14 cellular contexts compared by ENCODE assay signal in the genomic region with DNA sequence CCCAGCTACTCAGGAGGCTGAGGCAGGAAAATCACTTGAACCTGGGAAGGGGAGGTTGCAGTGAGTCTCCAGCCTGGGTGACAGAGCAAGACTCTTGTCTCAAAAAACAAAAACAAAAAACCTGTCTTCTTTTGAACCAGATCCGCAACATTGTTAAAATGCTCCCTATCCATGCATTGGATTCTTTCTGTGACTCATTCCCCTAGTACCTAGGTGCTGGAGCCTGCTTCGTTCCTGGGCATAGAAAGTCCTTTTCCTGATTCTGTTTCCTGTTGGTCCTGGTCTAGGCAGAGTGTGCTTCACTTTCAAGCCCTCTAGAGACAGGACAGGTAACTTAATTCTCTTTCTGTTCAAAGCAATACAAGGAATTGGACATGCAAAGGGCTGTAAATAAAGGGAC. TPM values are rescaled to one million over a fixed set of nuclear protein-coding genes. Genes with fewer than 3 reads are reported as not detected.
DNase-seq lines count a peak whose midpoint lies in the region; TF ChIP-seq lines count a peak whose summit lies in the region.
"Had no signal": no experiment of that assay in that cellular context is flagged by ENCODE, and none has a peak within 500 bp of the region (broad histone marks: within the 10 kb centered on the region; RNA-seq: fewer than 3 reads in every experiment).

No MANE protein-coding gene starts in this region.

- peaks cover 54% of the 10 kb centered on the region for H3K4me1 ChIP-seq in PC-9 (replicated peaks; ENCODE audit: insufficient read depth)
- peaks cover 6% of the 10 kb centered on the region for H3K4me1 ChIP-seq in osteoblast (ENCODE audit: insufficient read depth, low read length)

- H3K4me3 Mint-ChIP-seq in immature natural killer cell (no peak overlapping the region), progenitor cell of endocrine pancreas (ENCODE audit: low read depth) (no peak overlapping the region)
- H3K4me3 Mint-ChIP-seq: activated CD4-positive, alpha-beta T cell treated with anti-CD3 and anti-CD28 coated beads for 36 hours; B cell had no signal

- H3K9me3 Mint-ChIP-seq in immature natural killer cell (no peaks in the 10 kb centered on the region), progenitor cell of endocrine pancreas (ENCODE audit: low read depth) (no peaks in the 10 kb centered on the region)

- peak overlapping the region; percentile 65 for H3K4me2 ChIP-seq in PC-9
- no peak overlapping the region for H3K4me2 ChIP-seq in osteoblast (ENCODE audit: insufficient read depth, low read length)

- H3K36me3 ChIP-seq in PC-9 (ENCODE audit: low read depth): no peaks in the 10 kb centered on the region
- no peaks in the 10 kb centered on the region for H3K36me3 ChIP-seq in osteoblast (ENCODE audit: insufficient read depth, low read length)
- H3K36me3 ChIP-seq: thoracic aorta had no signal

- H3K27ac ChIP-seq in PC-9: peak overlapping the region; percentile 73
- H3K27ac ChIP-seq in epithelial cell of prostate: peak overlapping the region; percentile 48
- no peak overlapping the region for H3K27ac ChIP-seq in osteoblast (ENCODE audit: low read depth, low read length)
- H3K27ac ChIP-seq: psoas muscle, thoracic aorta had no signal

- H3K36me3 Mint-ChIP-seq in immature natural killer cell: peaks cover 0 to 3% (median 0%) of the 10 kb centered on the region in 3 donors
- H3K36me3 Mint-ChIP-seq in progenitor cell of endocrine pancreas (ENCODE audit: insufficient read depth): peaks cover 4% of the 10 kb centered on the region

- H3K4me1 Mint-ChIP-seq in immature natural killer cell (peaks cover 5% of the 10 kb centered on the region in 2 donors), progenitor cell of endocrine pancreas (ENCODE audit: low read depth) (peaks cover 17% of the 10 kb centered on the region)

- H3K27me3 Mint-ChIP-seq in immature natural killer cell (ENCODE audit: low read depth in 3 of 3) (peaks cover 3 to 11% (median 7%) of the 10 kb centered on the region in 3 donors), progenitor cell of endocrine pancreas (no peaks in the 10 kb centered on the region)
- H3K27me3 Mint-ChIP-seq: B cell had no signal

- TF ChIP-seq CTCF in PC-9 (conservative IDR thresholded peaks at IDR 0.05) (no peak; the same call in 1 of the 2 replicates), osteoblast (IDR thresholded peaks at IDR 0.05; ENCODE audit: extremely low read depth, low read depth, low read length) (no peak), progenitor cell of endocrine pancreas (IDR thresholded peaks at IDR 0.05; ENCODE audit: unreplicated experiment) (no peak)

- H3K27ac Mint-ChIP-seq in immature natural killer cell (no peak overlapping the region), progenitor cell of endocrine pancreas (no peak overlapping the region)
- H3K27ac Mint-ChIP-seq: activated CD4-positive, alpha-beta T cell treated with anti-CD3 and anti-CD28 coated beads for 36 hours; B cell had no signal

- intact Hi-C loops in PC-9 (cut with micrococcal nuclease; ENCODE audit: unreplicated experiment): no loop called here

- CTCF ChIA-PET in PC-9 (lab: Charles Lee): no interaction called here

- H3K79me2 ChIP-seq in PC-9 (ENCODE audit: low read depth) (peaks cover 96% of the 10 kb centered on the region), osteoblast (ENCODE audit: insufficient read depth, low read length) (peaks cover 92% of the 10 kb centered on the region)

- DNase-seq in HPDE6-E6E7 (ENCODE audit: extremely low spot score) (peak; percentile 49), PC-9 (peak; percentile 69 to 91), epithelial cell of prostate (ENCODE audit: low read depth, low spot score) (peak; percentile 26), osteoblast (ENCODE audit: insufficient read length, low spot score, missing footprints) (peak; percentile 52), immature natural killer cell (no peak), cerebellar cortex (ENCODE audit: low spot score) (no peak), progenitor cell of endocrine pancreas (ENCODE audit: low spot score, unreplicated experiment) (no peak), NCI-H1048 (lab: John Stamatoyannopoulos, UW) (no peak)
- DNase-seq: activated CD4-positive, alpha-beta T cell treated with anti-CD3 and anti-CD28 coated beads for 36 hours; NCI-H1436 treated with DMSO at 0.1 percent for 48 hours; psoas muscle; T-helper 2 cell had no signal

- H3K9me2 ChIP-seq in PC-9 (ENCODE audit: insufficient read depth): no peaks in the 10 kb centered on the region

- POLR2A ChIA-PET in PC-9 (lab: Charles Lee; ENCODE audit: unreplicated experiment): no interaction called here

- no peaks in the 10 kb centered on the region for H3K27me3 ChIP-seq in PC-9 (ENCODE audit: insufficient read depth, low read depth)
- H3K27me3 ChIP-seq in osteoblast (ENCODE audit: insufficient read depth, low read length): no peaks in the 10 kb centered on the region

- H3K9me3 ChIP-seq in PC-9 (ENCODE audit: insufficient read depth, low read depth) (no peaks in the 10 kb centered on the region), osteoblast (ENCODE audit: low read depth, low read length) (no peaks in the 10 kb centered on the region)
- H3K9me3 ChIP-seq: psoas muscle, thoracic aorta had no signal

- BruUV-seq in PC-9 (replicated peaks; lab: Mats Ljungman, UMichigan): no TSS peak

- H4K20me1 ChIP-seq in PC-9 (ENCODE audit: insufficient read depth): peaks cover 18% of the 10 kb centered on the region
- H4K20me1 ChIP-seq in osteoblast (ENCODE audit: insufficient read depth, low read length): peaks cover 52% of the 10 kb centered on the region

- peaks cover 46% of the 10 kb centered on the region for H3F3A ChIP-seq in PC-9 (ENCODE audit: insufficient read depth, low read depth)

- H2AFZ ChIP-seq in PC-9 (no peak overlapping the region), osteoblast (ENCODE audit: low read length) (no peak overlapping the region)

- H3K4me3 ChIP-seq in PC-9 (peak overlapping the region; percentile 2; the same call in 1 of the 2 replicates), osteoblast (ENCODE audit: insufficient read depth, low read length) (no peak overlapping the region)
- H3K4me3 ChIP-seq: psoas muscle, thoracic aorta had no signal

RNA-seq across cellular contexts. Expression of a gene that starts 5.2 kb away (rescaled TPM):
- total RNA-seq in PC-9 (2021) (113 TPM in 2 replicates), osteoblast (13.6 and 18.1 TPM in 2 replicates), progenitor cell of endocrine pancreas (49.8 and 51.2 TPM in 2 replicates)
- 1 to 10 TPM in 1 of 3 donors, under 1 TPM in 1, not detected in 1; 0.84 to 8.1 TPM for polyA plus RNA-seq in immature natural killer cell

Comparison
In these comparisons a context has a peak if more than half of its experiments do, and no peak if none do; other contexts are left out.
1. DNase-seq: peak in HPDE6-E6E7 (single experiment), PC-9 (2 of 2), epithelial cell of prostate (single experiment) and osteoblast (single experiment); none in immature natural killer cell (0 of 3), cerebellar cortex (single experiment), progenitor cell of endocrine pancreas (single experiment) and NCI-H1048 (single experiment).